Comparison of ENCODE assay signal across 23 cellular contexts in genomic region chr17:75605790-75606189, GRCh38. TPM values are rescaled to one million over a fixed set of nuclear protein-coding genes. Genes with fewer than 3 reads are reported as not detected.
DNase-seq lines count a peak whose midpoint lies in the region; ATAC-seq, FAIRE-seq and TF ChIP-seq lines count a peak whose summit lies in the region.
"Had no signal": no experiment of that assay in that cellular context is flagged by ENCODE, and none has a peak within 500 bp of the region (broad histone marks: within the 10 kb centered on the region; RNA-seq: fewer than 3 reads in every experiment).

No MANE protein-coding gene starts in this region.

- H3K9ac ChIP-seq in HepG2 (ENCODE audit: insufficient read depth, low read depth, low read length): no peak overlapping the region
- H3K9ac ChIP-seq: BLaER1 treated with 17β-estradiol and CSF1 and Interleukin-3, amounts not matched to agents 10 nM and 100 nM had no signal

- H3K4me3 ChIP-seq in BE2C (ENCODE audit: low read depth, low read length): no peak overlapping the region
- no peak overlapping the region for H3K4me3 ChIP-seq in Panc1 (ENCODE audit: low read depth in 2 of 2, low read length in 2 of 2)
- H3K4me3 ChIP-seq in HepG2 (replicated peaks in 1 of 3; ENCODE audit: insufficient read depth in 1 of 3, low read depth in 2 of 3, low read length in 3 of 3): no peak overlapping the region
- H3K4me3 ChIP-seq in spleen: no peak overlapping the region
- no peak overlapping the region for H3K4me3 ChIP-seq in breast epithelium
- no peak overlapping the region for H3K4me3 ChIP-seq in left ventricle myocardium inferior
- H3K4me3 ChIP-seq: BLaER1 treated with 17β-estradiol and CSF1 and Interleukin-3, amounts not matched to agents 10 nM and 100 nM had no signal

- no peak for TF ChIP-seq CTCF in BE2C (IDR thresholded peaks at IDR 0.05; ENCODE audit: low read depth, low read length)
- no peak for TF ChIP-seq CTCF in Panc1 (IDR thresholded peaks at IDR 0.05)
- no peak for TF ChIP-seq CTCF in HepG2 (CRISPR knock-in tag; IDR thresholded peaks at IDR 0.05)
- TF ChIP-seq CTCF in spleen (IDR thresholded peaks at IDR 0.05 in 8 of 11, conservative IDR thresholded peaks at IDR 0.05 in 3 of 11): no peak
- no peak for TF ChIP-seq CTCF in breast epithelium (IDR thresholded peaks at IDR 0.05)
- no peak for TF ChIP-seq CTCF in left ventricle myocardium inferior (IDR thresholded peaks at IDR 0.05; ENCODE audit: borderline replicate concordance)

- no peaks in the 10 kb centered on the region for H3K4me1 ChIP-seq in BE2C
- H3K4me1 ChIP-seq in Panc1 (ENCODE audit: control insufficient read depth, insufficient read depth, low read length): no peaks in the 10 kb centered on the region
- H3K4me1 ChIP-seq in HepG2 (ENCODE audit: insufficient read depth, low read length): peaks cover 32% of the 10 kb centered on the region
- H3K4me1 ChIP-seq in spleen: peaks cover 0 to 10% (median 3%) of the 10 kb centered on the region in 6 donors
- H3K4me1 ChIP-seq in breast epithelium: no peaks in the 10 kb centered on the region
- peaks cover 6% of the 10 kb centered on the region for H3K4me1 ChIP-seq in left ventricle myocardium inferior

- TF ChIP-seq POLR2A in HepG2 (IDR thresholded peaks at IDR 0.05; ENCODE audit: insufficient read depth in 1 of 2, low read depth in 2 of 2, low read length in 2 of 2): no peak
- no peak for TF ChIP-seq POLR2A in spleen (IDR thresholded peaks at IDR 0.05)
- no peak for TF ChIP-seq POLR2A in breast epithelium (IDR thresholded peaks at IDR 0.05)

- H3K9me3 ChIP-seq in BE2C: no peaks in the 10 kb centered on the region
- no peaks in the 10 kb centered on the region for H3K9me3 ChIP-seq in Panc1 (ENCODE audit: control insufficient read depth, insufficient read depth, low read depth, low read length)
- H3K9me3 ChIP-seq in HepG2 (ENCODE audit: low read length): no peaks in the 10 kb centered on the region
- H3K9me3 ChIP-seq in spleen: no peaks in the 10 kb centered on the region
- no peaks in the 10 kb centered on the region for H3K9me3 ChIP-seq in breast epithelium
- no peaks in the 10 kb centered on the region for H3K9me3 ChIP-seq in left ventricle myocardium inferior (replicated peaks)
- H3K9me3 ChIP-seq: BLaER1 treated with 17β-estradiol and CSF1 and Interleukin-3, amounts not matched to agents 10 nM and 100 nM had no signal

- no peak overlapping the region for H3K27ac ChIP-seq in Panc1 (ENCODE audit: low read length)
- H3K27ac ChIP-seq in HepG2 (ENCODE audit: extremely low read length, insufficient read depth, low read length): no peak overlapping the region
- no peak overlapping the region for H3K27ac ChIP-seq in spleen
- H3K27ac ChIP-seq in breast epithelium: no peak overlapping the region
- no peak overlapping the region for H3K27ac ChIP-seq in left ventricle myocardium inferior (replicated peaks)
- H3K27ac ChIP-seq: 22Rv1; BLaER1 treated with 17β-estradiol and CSF1 and Interleukin-3, amounts not matched to agents 10 nM and 100 nM had no signal

- H3K79me2 ChIP-seq in HepG2 (ENCODE audit: insufficient read depth, low read length): no peaks in the 10 kb centered on the region

- POLR2A ChIA-PET in Panc1 (lab: Charles Lee): no interaction called here
- POLR2A ChIA-PET in HepG2 (lab: Yijun Ruan, JAX): interaction anchor here (0.6 kb wide), 1 partner anchor 246 kb away, joined by 3 read pairs; no protein-coding TSS in a partner anchor

- WGBS in HepG2 (ENCODE audit: low lambda C conversion rate): 49% methylated on average over 4 of the region's 16 CpGs
- 82 to 90% (median 86%) methylated on average over 14 to 16 of the region's 16 CpGs for WGBS in spleen, 5 donors

- in situ Hi-C loops in Panc1 (cut with HindIII; ENCODE audit: low pct_unique_long_range_greater_than_20kb, low sequenced_read_pairs) (no loop called here), HepG2 (cut with HindIII; ENCODE audit: extremely low pct_ligation_motif_present, low pct_unique_long_range_greater_than_20kb) (no loop called here)

- H3K36me3 ChIP-seq in BE2C (no peaks in the 10 kb centered on the region), Panc1 (ENCODE audit: control insufficient read depth, insufficient read depth, low read length) (no peaks in the 10 kb centered on the region), HepG2 (replicated peaks in 1 of 2; ENCODE audit: control insufficient read depth in 1 of 2, insufficient read depth in 2 of 2, low read length in 2 of 2) (no peaks in the 10 kb centered on the region), spleen (peaks cover 0 to 44% (median 2%) of the 10 kb centered on the region in 6 donors), breast epithelium (no peaks in the 10 kb centered on the region), left ventricle myocardium inferior (peaks cover 10% of the 10 kb centered on the region)

- H4K20me1 ChIP-seq in HepG2 (ENCODE audit: insufficient read depth, low read length): no peaks in the 10 kb centered on the region

- BruUV-seq in Panc1 (replicated peaks; lab: Mats Ljungman, UMichigan) (TSS peak; percentile 61), HepG2 (replicated peaks; lab: Mats Ljungman, UMichigan) (no TSS peak)

- no peak overlapping the region for H2AFZ ChIP-seq in HepG2 (ENCODE audit: low read length)

- CTCF ChIA-PET in Panc1 (lab: Charles Lee): no interaction called here
- CTCF ChIA-PET in HepG2 (lab: Yijun Ruan, JAX; ENCODE audit: low intra/inter-chr PET ratio, low total read pairs): no interaction called here

- intact Hi-C loops in Panc1 (cut with micrococcal nuclease; ENCODE audit: unreplicated experiment): no loop called here
- intact Hi-C loops in HepG2 (cut with micrococcal nuclease; ENCODE audit: unreplicated experiment): no loop called here
- intact Hi-C loops in spleen (cut with DNase I; ENCODE audit: low total_unique reads): no loop called here
- intact Hi-C loops in breast epithelium (cut with DNase I; ENCODE audit: low total_unique reads): no loop called here
- intact Hi-C loops in left ventricle myocardium inferior (cut with micrococcal nuclease): no loop called here

- TF ChIP-seq RAD21 in HepG2 (CRISPR knock-in tag; IDR thresholded peaks at IDR 0.05): no peak

- TF ChIP-seq EP300 in HepG2 (IDR thresholded peaks at IDR 0.05; ENCODE audit: low read depth in 2 of 2, low read length in 2 of 2) (no peak), HepG2 (CRISPR knock-in tag; IDR thresholded peaks at IDR 0.05; ENCODE audit: borderline replicate concordance) (no peak)

- ATAC-seq in Panc1 (no peak), HepG2 (no peak)

- H3K27me3 ChIP-seq in BE2C (no peaks in the 10 kb centered on the region), Panc1 (ENCODE audit: control insufficient read depth, insufficient read depth, low read length) (no peaks in the 10 kb centered on the region), HepG2 (ENCODE audit: control insufficient read depth in 1 of 2, insufficient read depth in 2 of 2, low read length in 2 of 2) (peaks cover 2 to 11% of the 10 kb centered on the region in 2 experiments; a peak in 2 of 5 replicates), spleen (replicated peaks in 1 of 7) (no peaks in the 10 kb centered on the region), breast epithelium (no peaks in the 10 kb centered on the region), left ventricle myocardium inferior (ENCODE audit: low read depth) (no peaks in the 10 kb centered on the region)
- H3K27me3 ChIP-seq: BLaER1 treated with 17β-estradiol and CSF1 and Interleukin-3, amounts not matched to agents 10 nM and 100 nM had no signal

- FAIRE-seq in HepG2 (lab: Jason Lieb, UNC): no peak
- FAIRE-seq: A204.1, D721Med, GM12891, GM18507 had no signal

- DNase-seq in BE2C: peak; percentile 4
- DNase-seq in Panc1 (ENCODE audit: low read depth, low spot score): no peak
- DNase-seq in HepG2 (ENCODE audit: low spot score): no peak
- peak; percentile 55 for DNase-seq in spleen
- DNase-seq in stimulated activated CD4-positive, alpha-beta T cell treated with anti-CD3 and anti-CD28 coated beads, Interleukin-2, amount 100 ng/mL, for 48 hours: no peak
- no peak for DNase-seq in breast epithelium (ENCODE audit: low spot score in 2 of 2)
- no peak for DNase-seq in left ventricle myocardium inferior
- DNase-seq: CD4-positive, alpha-beta T cell; CD8-positive, alpha-beta memory T cell; DMS 273 treated with DMSO at 0.1 percent for 48 hours; DMS79; EL; GDM1; GOT3; H7; HCEC 1CT had no signal

- H3K4me2 ChIP-seq in HepG2 (ENCODE audit: low read depth, low read length): no peak overlapping the region
- H3K4me2 ChIP-seq: BLaER1 treated with 17β-estradiol and CSF1 and Interleukin-3, amounts not matched to agents 10 nM and 100 nM had no signal

RNA-seq across cellular contexts. Expression of gene MYO15B, which starts 18.2 kb away (rescaled TPM):
- 10.0 TPM for polyA plus RNA-seq in BE2C (2012; ENCODE audit: insufficient read depth, insufficient read length, low read depth)
- total RNA-seq in Panc1 (2021; ENCODE audit: unreplicated experiment) (26.5 TPM), HepG2 (2016; rRNA removed; fragmentation: Illumina TruSeq; extraction: Trizol) (1.9 and 2.8 TPM in 2 replicates), spleen (100 to 1,000 TPM; 203 to 569 (median 292) TPM), breast epithelium (100 to 1,000 TPM in 1 of 3 donors, 10 to 100 TPM in 2; 65.3 to 121 (median 86.6) TPM), left ventricle myocardium inferior (43.0 TPM)
- 26.4 TPM for polyA plus RNA-seq in Panc1 (2012; ENCODE audit: insufficient read length)
- 0.61 and 0.79 TPM in 2 replicates for total RNA-seq in HepG2 (2016; cell fraction: cytosol; rRNA removed; fragmentation: Illumina TruSeq; extraction: Trizol; ENCODE audit: low read depth)
- 1.1 and 2.7 TPM in 2 replicates for total RNA-seq in HepG2 (2016; cell fraction: insoluble cytoplasmic fraction; rRNA removed; fragmentation: Illumina TruSeq; extraction: Trizol)
- 0.83 and 1.2 TPM in 2 replicates for total RNA-seq in HepG2 (2016; cell fraction: membrane; rRNA removed; fragmentation: Illumina TruSeq; extraction: Trizol)
- 3.0 and 3.8 TPM in 2 replicates for total RNA-seq in HepG2 (2016; cell fraction: nucleus; rRNA removed; fragmentation: Illumina TruSeq; extraction: Trizol)
- polyA plus RNA-seq in HepG2 (2011; rRNA removed) (8.1 and 11.2 TPM in 2 replicates), spleen (100 to 1,000 TPM; 123 to 551 (median 402) TPM)
- polyA plus RNA-seq in HepG2 (2011; cell fraction: cytosol; rRNA removed): 1.6 and 2.5 TPM in 2 replicates
- 122 and 144 TPM in 2 replicates for polyA plus RNA-seq in HepG2 (2011; cell fraction: nucleus; rRNA removed)
- 9.5 and 12.7 TPM in 2 replicates for polyA plus RNA-seq in HepG2 (2012)
- 0.53 and 1.00 TPM in 2 replicates for polyA plus RNA-seq in HepG2 (2016; cell fraction: cytosol; fragmentation: Illumina TruSeq; extraction: Trizol; ENCODE audit: low read depth)
- polyA plus RNA-seq in HepG2 (2016; cell fraction: insoluble cytoplasmic fraction; fragmentation: Illumina TruSeq; extraction: Trizol; ENCODE audit: low read depth): 0.63 and 1.4 TPM in 2 replicates
- polyA plus RNA-seq in HepG2 (2016; cell fraction: membrane; fragmentation: Illumina TruSeq; extraction: Trizol; ENCODE audit: low read depth): 0.49 and 0.86 TPM in 2 replicates
- 12.0 and 13.6 TPM in 2 replicates for polyA plus RNA-seq in HepG2 (2016; cell fraction: nucleus; fragmentation: Illumina TruSeq; extraction: Trizol; ENCODE audit: insufficient read depth, low read depth)
- 7.2 and 13.2 TPM in 2 replicates for polyA minus RNA-seq in HepG2 (2011; rRNA and poly(A)+ RNA removed; ENCODE audit: low replicate concordance)
- 3.0 and 6.8 TPM in 2 replicates for polyA minus RNA-seq in HepG2 (2011; cell fraction: cytosol; rRNA and poly(A)+ RNA removed)
- 16.5 and 25.7 TPM in 2 replicates for polyA minus RNA-seq in HepG2 (2011; cell fraction: nucleus; rRNA and poly(A)+ RNA removed)

RNA-seq across cellular contexts. Expression of gene SMIM5, which starts 27.4 kb away (rescaled TPM):
- polyA plus RNA-seq in BE2C (2012; ENCODE audit: insufficient read depth, insufficient read length, low read depth): 0.46 TPM
- total RNA-seq in Panc1 (2021; ENCODE audit: unreplicated experiment): 0.10 TPM
- polyA plus RNA-seq in Panc1 (2012; ENCODE audit: insufficient read length): 0.24 TPM
- not detected in 2 replicates for total RNA-seq in HepG2 (2016; rRNA removed; fragmentation: Illumina TruSeq; extraction: Trizol)
- total RNA-seq in HepG2 (2016; cell fraction: cytosol; rRNA removed; fragmentation: Illumina TruSeq; extraction: Trizol; ENCODE audit: low read depth): not detected in 2 replicates
- total RNA-seq in HepG2 (2016; cell fraction: insoluble cytoplasmic fraction; rRNA removed; fragmentation: Illumina TruSeq; extraction: Trizol): 0.09 TPM in 1 of 2 replicates, not detected in the other
- not detected in 2 replicates for total RNA-seq in HepG2 (2016; cell fraction: membrane; rRNA removed; fragmentation: Illumina TruSeq; extraction: Trizol)
- total RNA-seq in HepG2 (2016; cell fraction: nucleus; rRNA removed; fragmentation: Illumina TruSeq; extraction: Trizol): not detected in 2 replicates
- polyA plus RNA-seq in HepG2 (2011; rRNA removed): 0.05 TPM in 1 of 2 replicates, not detected in the other
- polyA plus RNA-seq in HepG2 (2011; cell fraction: cytosol; rRNA removed): 0.05 TPM in 1 of 2 replicates, not detected in the other
- polyA plus RNA-seq in HepG2 (2011; cell fraction: nucleus; rRNA removed): 0.35 and 0.80 TPM in 2 replicates
- 0.20 and 0.48 TPM in 2 replicates for polyA plus RNA-seq in HepG2 (2012)
- not detected in 2 replicates for polyA plus RNA-seq in HepG2 (2016; cell fraction: cytosol; fragmentation: Illumina TruSeq; extraction: Trizol; ENCODE audit: low read depth)
- polyA plus RNA-seq in HepG2 (2016; cell fraction: insoluble cytoplasmic fraction; fragmentation: Illumina TruSeq; extraction: Trizol; ENCODE audit: low read depth): 0.14 TPM in 1 of 2 replicates, not detected in the other
- not detected in 2 replicates for polyA plus RNA-seq in HepG2 (2016; cell fraction: membrane; fragmentation: Illumina TruSeq; extraction: Trizol; ENCODE audit: low read depth)
- polyA plus RNA-seq in HepG2 (2016; cell fraction: nucleus; fragmentation: Illumina TruSeq; extraction: Trizol; ENCODE audit: insufficient read depth, low read depth): not detected in 2 replicates
- polyA minus RNA-seq in HepG2 (2011; rRNA and poly(A)+ RNA removed; ENCODE audit: low replicate concordance): not detected in 2 replicates
- not detected in 2 replicates for polyA minus RNA-seq in HepG2 (2011; cell fraction: cytosol; rRNA and poly(A)+ RNA removed)
- polyA minus RNA-seq in HepG2 (2011; cell fraction: nucleus; rRNA and poly(A)+ RNA removed): 0.26 TPM in 1 of 2 replicates, not detected in the other
- 1 to 10 TPM; 2.1 to 5.1 (median 3.4) TPM for total RNA-seq in spleen
- 1 to 10 TPM; 3.0 to 4.7 (median 4.7) TPM for polyA plus RNA-seq in spleen
- total RNA-seq in breast epithelium: 1 to 10 TPM in 1 of 3 donors, under 1 TPM in 2; 0.29 to 2.6 (median 0.48) TPM
- 14.0 TPM for total RNA-seq in left ventricle myocardium inferior
- total RNA-seq: H7 had no signal
- polyA plus RNA-seq: AG04450 had no signal

Comparison
In these comparisons a context has a peak if more than half of its experiments do, and no peak if none do; other contexts are left out.
1. DNase-seq: peak in BE2C (single experiment) and spleen (single experiment); none in Panc1 (single experiment), HepG2 (single experiment), stimulated activated CD4-positive, alpha-beta T cell treated with anti-CD3 and anti-CD28 coated beads, Interleukin-2, amount 100 ng/mL, for 48 hours (0 of 2), breast epithelium (0 of 2) and left ventricle myocardium inferior (single experiment).